9 cellular contexts compared by ENCODE assay signal in genomic region chr11:46674463-46675287, GRCh38. TPM values are rescaled to one million over a fixed set of nuclear protein-coding genes. Genes with fewer than 3 reads are reported as not detected.
DNase-seq lines count a peak whose midpoint lies in the region; ATAC-seq and TF ChIP-seq lines count a peak whose summit lies in the region.
"Had no signal": no experiment of that assay in that cellular context is flagged by ENCODE, and none has a peak within 500 bp of the region (broad histone marks: within the 10 kb centered on the region; RNA-seq: fewer than 3 reads in every experiment).

No MANE protein-coding gene starts in this region.

- H3K9ac ChIP-seq in skeletal muscle tissue (ENCODE audit: low read depth in 1 of 3, low read length in 3 of 3), result peak overlapping the region; percentile 51 to 62 (median 60)

- H3K36me3 Mint-ChIP-seq in activated T-helper 17 cell treated with anti-CD3 and anti-CD28 coated beads, Interleukin-2, amount 50 U/mL, for 72 hours (ENCODE audit: low read depth), result peaks cover 60% of the 10 kb centered on the region

- H3K36me3 ChIP-seq in right atrium auricular region (peaks cover 70% of the 10 kb centered on the region), skeletal muscle tissue (ENCODE audit: control insufficient read depth in 3 of 3, insufficient read depth in 3 of 3, low read length in 3 of 3) (peaks cover 39 to 58% (median 47%) of the 10 kb centered on the region in 3 donors)

- H3K27me3 Mint-ChIP-seq in activated T-helper 17 cell treated with anti-CD3 and anti-CD28 coated beads, Interleukin-2, amount 50 U/mL, for 72 hours, result no peaks in the 10 kb centered on the region

- H3K4me3 Mint-ChIP-seq in activated T-helper 17 cell treated with anti-CD3 and anti-CD28 coated beads, Interleukin-2, amount 50 U/mL, for 72 hours, result no peak overlapping the region

- TF ChIP-seq CTCF in right atrium auricular region (IDR thresholded peaks at IDR 0.05), result no peak

- H3K27ac ChIP-seq in right atrium auricular region, result peak overlapping the region; percentile 86 to 88
- peak overlapping the region; percentile 91 for H3K27ac ChIP-seq in skeletal muscle tissue (ENCODE audit: low read depth, low read length)

- peaks cover 0 to 58% of the 10 kb centered on the region in 2 donors for H3K4me1 ChIP-seq in right atrium auricular region
- H3K4me1 ChIP-seq in skeletal muscle tissue (ENCODE audit: control insufficient read depth in 3 of 3, insufficient read depth in 3 of 3, low read length in 3 of 3), result peaks cover 33 to 49% (median 37%) of the 10 kb centered on the region in 3 donors

- H3K27me3 ChIP-seq in right atrium auricular region (no peaks in the 10 kb centered on the region), skeletal muscle tissue (ENCODE audit: control insufficient read depth in 3 of 3, insufficient read depth in 3 of 3, low read length in 3 of 3) (no peaks in the 10 kb centered on the region)

- H3K9me3 ChIP-seq in right atrium auricular region (no peaks in the 10 kb centered on the region), skeletal muscle tissue (ENCODE audit: control insufficient read depth in 3 of 3, low read length in 3 of 3) (no peaks in the 10 kb centered on the region)

- peak; percentile 15 for ATAC-seq in activated T-helper 17 cell treated with anti-CD3 and anti-CD28 coated beads, Interleukin-2, amount 50 U/mL, for 72 hours (replicated peaks)

- no peak overlapping the region for H3K4me3 ChIP-seq in right atrium auricular region
- peak overlapping the region in 2 of 3 donors; percentile 1 to 43 for H3K4me3 ChIP-seq in skeletal muscle tissue (ENCODE audit: low read length in 3 of 3)

- DNase-seq in LHCN-M2 (ENCODE audit: low read depth) (peak; percentile 93), right atrium auricular region (ENCODE audit: low spot score) (no peak), NCI-H1105 treated with DMSO at 0.1 percent for 48 hours (lab: John Stamatoyannopoulos, UW) (no peak), COLO829 (ENCODE audit: low spot score) (no peak), NCI-H2171 treated with DMSO at 0.1 percent for 48 hours (lab: John Stamatoyannopoulos, UW) (no peak), NCI-H2196 treated with DMSO at 0.1 percent for 48 hours (lab: John Stamatoyannopoulos, UW; ENCODE audit: unreplicated experiment) (no peak)

- no peaks in the 10 kb centered on the region for H3K9me3 Mint-ChIP-seq in activated T-helper 17 cell treated with anti-CD3 and anti-CD28 coated beads, Interleukin-2, amount 50 U/mL, for 72 hours

- H3K27ac Mint-ChIP-seq in activated T-helper 17 cell treated with anti-CD3 and anti-CD28 coated beads, Interleukin-2, amount 50 U/mL, for 72 hours, result peak overlapping the region; percentile 79

- peaks cover 31% of the 10 kb centered on the region for H3K4me1 Mint-ChIP-seq in activated T-helper 17 cell treated with anti-CD3 and anti-CD28 coated beads, Interleukin-2, amount 50 U/mL, for 72 hours

RNA-seq across cellular contexts. Expression of gene ARHGAP1, which starts 25.7 kb away (rescaled TPM):
- total RNA-seq in LHCN-M2 (2014; rRNA removed) (31.0 and 33.0 TPM in 2 replicates), right atrium auricular region (100 to 1,000 TPM in 1 of 2 donors, 10 to 100 TPM in 1; 88.1 to 117 TPM), skeletal muscle tissue (19.8 TPM)
- polyA plus RNA-seq in LHCN-M2 (2012), result 69.0 TPM
- 10 to 100 TPM; 43.5 to 49.6 TPM for total RNA-seq in activated T-helper 17 cell treated with anti-CD3 and anti-CD28 coated beads, Interleukin-2, amount 50 U/mL, for 72 hours

RNA-seq across cellular contexts. Expression of gene ZNF408, which starts 26.2 kb away (rescaled TPM):
- total RNA-seq in LHCN-M2 (2014; rRNA removed), result 9.0 and 14.0 TPM in 2 replicates
- polyA plus RNA-seq in LHCN-M2 (2012), result 8.3 TPM
- total RNA-seq in activated T-helper 17 cell treated with anti-CD3 and anti-CD28 coated beads, Interleukin-2, amount 50 U/mL, for 72 hours, result 10 to 100 TPM; 10.5 to 15.1 TPM
- total RNA-seq in right atrium auricular region, result 1 to 10 TPM; 6.0 to 9.6 TPM
- total RNA-seq in skeletal muscle tissue, result 5.7 TPM

RNA-seq across cellular contexts. Expression of gene F2, which starts 44.3 kb away (rescaled TPM):
- total RNA-seq in LHCN-M2 (2014; rRNA removed), result not detected in 2 replicates
- polyA plus RNA-seq in LHCN-M2 (2012), result not detected
- total RNA-seq in activated T-helper 17 cell treated with anti-CD3 and anti-CD28 coated beads, Interleukin-2, amount 50 U/mL, for 72 hours, result not detected
- total RNA-seq in right atrium auricular region, result not detected
- 0.52 TPM for total RNA-seq in skeletal muscle tissue
- total RNA-seq: NCI-H460 had no signal

RNA-seq across cellular contexts. Expression of gene ATG13, which starts 57.3 kb away (rescaled TPM):
- total RNA-seq in LHCN-M2 (2014; rRNA removed), result 54.2 and 70.2 TPM in 2 replicates
- 31.4 TPM for polyA plus RNA-seq in LHCN-M2 (2012)
- total RNA-seq in activated T-helper 17 cell treated with anti-CD3 and anti-CD28 coated beads, Interleukin-2, amount 50 U/mL, for 72 hours, result 10 to 100 TPM; 59.1 to 62.1 TPM
- total RNA-seq in right atrium auricular region, result 10 to 100 TPM; 54.5 to 80.2 TPM
- total RNA-seq in skeletal muscle tissue, result 30.8 TPM

RNA-seq across cellular contexts. Expression of gene HARBI1, which starts 57.6 kb away (rescaled TPM):
- 3.4 and 5.3 TPM in 2 replicates for total RNA-seq in LHCN-M2 (2014; rRNA removed)
- 3.0 TPM for polyA plus RNA-seq in LHCN-M2 (2012)
- 1 to 10 TPM; 2.4 to 4.6 TPM for total RNA-seq in activated T-helper 17 cell treated with anti-CD3 and anti-CD28 coated beads, Interleukin-2, amount 50 U/mL, for 72 hours
- 1 to 10 TPM; 2.3 to 3.3 TPM for total RNA-seq in right atrium auricular region
- 4.7 TPM for total RNA-seq in skeletal muscle tissue

Comparison
In these comparisons a context has a peak if more than half of its experiments do, and no peak if none do; other contexts are left out.
1. H3K4me3 ChIP-seq: peak in skeletal muscle tissue (2 of 3); none in right atrium auricular region (0 of 2).